8 cellular contexts compared by ENCODE assay signal in the genomic region with DNA sequence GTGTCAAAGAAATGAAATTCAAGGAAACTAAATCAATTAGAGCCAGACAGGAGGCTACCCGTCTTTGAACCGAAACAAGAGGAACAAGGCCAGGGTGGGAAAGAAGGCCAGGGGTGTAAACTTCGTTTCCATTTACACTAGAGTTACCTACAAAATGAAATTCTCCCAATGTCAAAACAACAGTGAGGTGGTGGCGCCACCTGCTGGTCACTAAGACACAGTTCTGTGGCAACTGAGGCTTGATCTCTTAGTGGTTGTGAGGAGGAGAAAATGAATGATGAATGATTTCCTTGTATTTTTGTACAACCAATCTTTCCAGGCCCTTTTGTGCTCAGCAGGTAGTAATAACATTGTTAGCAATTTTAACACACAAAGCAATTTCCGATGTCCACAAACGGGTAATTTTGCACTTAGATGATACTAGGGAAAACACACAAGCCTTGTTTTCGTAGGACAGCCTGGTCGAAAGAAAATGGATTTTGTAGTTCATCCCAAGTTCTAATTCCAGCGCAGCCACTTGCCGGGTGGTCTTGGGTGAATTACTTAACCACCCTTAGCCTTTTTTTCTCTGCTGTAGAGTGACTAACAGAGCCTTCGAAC. TPM values are rescaled to one million over a fixed set of nuclear protein-coding genes. Genes with fewer than 3 reads are reported as not detected.
A peak's percentile ranks its signal among the peaks of the same experiment; 100 is the strongest.
DNase-seq lines count a peak whose midpoint lies in the region; ATAC-seq and TF ChIP-seq lines count a peak whose summit lies in the region.

No MANE protein-coding gene starts in this region.

- TF ChIP-seq CTCF in activated B cell treated with CpG ODN at 0.5 μM for 24 hours (IDR thresholded peaks at IDR 0.05) (no peak), cardiac fibroblast (IDR thresholded peaks at IDR 0.05; ENCODE audit: low read depth, low read length) (peak; percentile 75), kidney epithelial cell (IDR thresholded peaks at IDR 0.05; ENCODE audit: insufficient read depth, low read length, poor library complexity, severe bottlenecking) (peak; percentile 74)

- no peaks in the 10 kb centered on the region for H3K36me3 Mint-ChIP-seq in activated B cell treated with CpG ODN at 0.5 μM for 24 hours (ENCODE audit: low read depth)

- CTCF ChIA-PET in activated B cell treated with CpG ODN at 0.5 μM for 24 hours (lab: Charles Lee) = interaction anchor here (0.6 to 2.3 kb wide), 9 partner anchors 24 to 508 kb away, joined by 3 to 15 read pairs (median 4); no protein-coding TSS in a partner anchor

- peaks cover 9% of the 10 kb centered on the region for H3K27me3 Mint-ChIP-seq in activated B cell treated with CpG ODN at 0.5 μM for 24 hours

- no peaks in the 10 kb centered on the region for H3K27me3 ChIP-seq in kidney epithelial cell (ENCODE audit: control insufficient read depth, insufficient read depth, low read length)

- H3K4me3 ChIP-seq in cardiac fibroblast (replicated peaks in 1 of 2; ENCODE audit: low read depth in 2 of 2, low read length in 2 of 2) = no peak overlapping the region
- H3K4me3 ChIP-seq in kidney epithelial cell (ENCODE audit: low read depth, low read length) = no peak overlapping the region

- DNase-seq in EH (ENCODE audit: low read depth) = peak; percentile 62
- peak; percentile 41 for DNase-seq in NCI-H2196 treated with DMSO at 0.1 percent for 48 hours (lab: John Stamatoyannopoulos, UW; ENCODE audit: unreplicated experiment)
- DNase-seq in activated B cell treated with CpG ODN at 0.5 μM for 24 hours = peak; percentile 33
- peak; percentile 75 to 79 for DNase-seq in cardiac fibroblast (ENCODE audit: low read depth in 2 of 2)
- no peak for DNase-seq in kidney epithelial cell (ENCODE audit: low read depth)
- DNase-seq in stimulated activated CD4-positive, alpha-beta T cell treated with anti-CD3 and anti-CD28 coated beads, Interleukin-2, amount 100 ng/mL, for 24 hours = peak; percentile 79

- H3K27ac Mint-ChIP-seq in activated B cell treated with CpG ODN at 0.5 μM for 24 hours = no peak overlapping the region

- no peak overlapping the region for H3K4me3 Mint-ChIP-seq in activated B cell treated with CpG ODN at 0.5 μM for 24 hours

- H3K4me1 Mint-ChIP-seq in activated B cell treated with CpG ODN at 0.5 μM for 24 hours = peaks cover 2% of the 10 kb centered on the region

- intact Hi-C loops in activated B cell treated with CpG ODN at 0.5 μM for 24 hours (cut with micrococcal nuclease) = loop anchor here (1.0 to 10.0 kb wide), 5 partner anchors 24 to 1262 kb away; no protein-coding TSS in a partner anchor

- POLR2A ChIA-PET in activated B cell treated with CpG ODN at 0.5 μM for 24 hours (lab: Charles Lee) = no interaction called here

- no peaks in the 10 kb centered on the region for H3K36me3 ChIP-seq in kidney epithelial cell (ENCODE audit: control insufficient read depth, insufficient read depth, low read length)

- peak; percentile 66 for ATAC-seq in HG02798 (IDR thresholded peaks at IDR 0.05; ENCODE audit: poor library complexity, unreplicated experiment)
- ATAC-seq in activated B cell treated with CpG ODN at 0.5 μM for 24 hours (ENCODE audit: low read depth) = peak; percentile 52
- no peak for ATAC-seq in GM18873 (IDR thresholded peaks at IDR 0.05; ENCODE audit: low FRiP score, unreplicated experiment)

- H3K9me3 Mint-ChIP-seq in activated B cell treated with CpG ODN at 0.5 μM for 24 hours = no peaks in the 10 kb centered on the region

RNA-seq across cellular contexts. Expression of gene SOD1, which starts 54.8 kb away (rescaled TPM):
- 107 and 131 TPM in 2 replicates for total RNA-seq in activated B cell treated with CpG ODN at 0.5 μM for 24 hours
- total RNA-seq in kidney epithelial cell = 112 and 121 TPM in 2 replicates
